In the genomic region with DNA sequence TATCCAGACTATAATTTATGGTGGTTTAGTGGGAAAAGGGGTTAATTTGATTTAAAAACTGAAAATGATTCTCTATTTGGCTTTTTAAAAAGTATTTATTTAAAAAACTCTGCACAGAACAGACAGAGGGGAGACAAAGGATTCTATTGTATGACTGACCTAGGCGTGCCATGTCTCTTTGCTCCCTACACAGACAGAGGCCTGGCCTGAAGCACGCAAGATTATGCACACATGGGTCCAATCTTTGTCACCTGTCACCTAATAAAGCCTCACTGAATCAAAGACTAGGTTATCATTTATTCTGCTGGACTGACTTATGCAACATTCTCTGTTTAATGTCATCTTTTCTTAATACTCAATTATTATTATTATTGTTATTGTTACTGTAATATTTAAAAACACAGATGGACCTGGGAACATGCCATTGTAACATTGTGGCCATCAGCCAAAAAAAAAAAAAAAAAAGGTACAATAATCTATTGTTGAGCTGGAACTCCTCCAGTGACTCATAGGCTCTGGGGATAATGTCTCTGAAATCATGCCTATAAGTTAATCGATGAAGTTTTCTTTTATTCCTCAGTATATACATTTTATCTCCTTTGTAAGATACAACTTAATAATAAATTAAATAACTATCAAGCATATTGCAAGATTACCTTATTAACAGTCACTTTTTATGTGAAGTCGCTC, we compare ENCODE assay signal across 10 cellular contexts.
DNase-seq lines count a peak whose midpoint lies in the region; ATAC-seq and TF ChIP-seq lines count a peak whose summit lies in the region.
"Had no signal": no experiment of that assay in that cellular context is flagged by ENCODE, and none has a peak within 500 bp of the region (broad histone marks: within the 10 kb centered on the region; RNA-seq: fewer than 3 reads in every experiment).

No MANE protein-coding gene starts in this region.

- H3K9me3 Mint-ChIP-seq in CD8-positive, alpha-beta T cell, result no peaks in the 10 kb centered on the region
- no peaks in the 10 kb centered on the region for H3K9me3 Mint-ChIP-seq in activated T-helper 17 cell treated with anti-CD3 and anti-CD28 coated beads, Interleukin-2, amount 50 U/mL, for 72 hours

- intact Hi-C loops in CD8-positive, alpha-beta T cell (cut with DNase I, micrococcal nuclease), result loop anchor here (1.0 to 5.0 kb wide), 6 partner anchors 7 to 110 kb away; a partner anchor contains a TSS
- intact Hi-C loops in left colon (cut with DNase I, micrococcal nuclease), result no loop called here

- H3K4me1 ChIP-seq in CD8-positive, alpha-beta T cell (ENCODE audit: insufficient read depth, low read length), result peaks cover 60% of the 10 kb centered on the region
- H3K4me1 ChIP-seq in Karpas-422 (ENCODE audit: low read length), result no peaks in the 10 kb centered on the region

- no peak for TF ChIP-seq CTCF in CD8-positive, alpha-beta T cell (IDR thresholded peaks at IDR 0.05)
- no peak for TF ChIP-seq CTCF in HFF-Myc (IDR thresholded peaks at IDR 0.05; ENCODE audit: low read depth, low read length, missing control alignments)

- ATAC-seq in CD8-positive, alpha-beta T cell, result no peak
- no peak for ATAC-seq in activated T-helper 17 cell treated with anti-CD3 and anti-CD28 coated beads, Interleukin-2, amount 50 U/mL, for 72 hours (replicated peaks)
- ATAC-seq in left colon (peak; percentile 42), GM21526 (IDR thresholded peaks at IDR 0.05; ENCODE audit: low FRiP score, unreplicated experiment) (no peak)

- no peak overlapping the region for H3K27ac ChIP-seq in CD8-positive, alpha-beta T cell (ENCODE audit: low read depth, low read length)
- no peak overlapping the region for H3K27ac ChIP-seq in Karpas-422 (ENCODE audit: low read length)
- H3K27ac ChIP-seq: suprapubic skin had no signal

- POLR2A ChIA-PET in CD8-positive, alpha-beta T cell (lab: Charles Lee), result interaction anchor here (0.8 to 1.9 kb wide), 6 partner anchors 16 to 107 kb away, joined by 3 to 9 read pairs (median 4); no protein-coding TSS in a partner anchor

- H3K36me3 Mint-ChIP-seq in CD8-positive, alpha-beta T cell, result peaks cover 2% of the 10 kb centered on the region
- no peaks in the 10 kb centered on the region for H3K36me3 Mint-ChIP-seq in activated T-helper 17 cell treated with anti-CD3 and anti-CD28 coated beads, Interleukin-2, amount 50 U/mL, for 72 hours (ENCODE audit: low read depth)

- peak overlapping the region; percentile 99 for H3K27ac Mint-ChIP-seq in CD8-positive, alpha-beta T cell
- peak overlapping the region; percentile 89 for H3K27ac Mint-ChIP-seq in activated T-helper 17 cell treated with anti-CD3 and anti-CD28 coated beads, Interleukin-2, amount 50 U/mL, for 72 hours

- no peak overlapping the region for H3K9ac ChIP-seq in Karpas-422 (ENCODE audit: low read length)

- no peaks in the 10 kb centered on the region for H3K36me3 ChIP-seq in CD8-positive, alpha-beta T cell (ENCODE audit: insufficient read depth, low read length)
- no peaks in the 10 kb centered on the region for H3K36me3 ChIP-seq in Karpas-422 (ENCODE audit: insufficient read depth, low read length)
- H3K36me3 ChIP-seq: suprapubic skin had no signal

- no peak overlapping the region for H2AFZ ChIP-seq in Karpas-422 (ENCODE audit: low read length)

- H3K27me3 ChIP-seq in CD8-positive, alpha-beta T cell (ENCODE audit: insufficient read depth, low read length), result no peaks in the 10 kb centered on the region
- no peaks in the 10 kb centered on the region for H3K27me3 ChIP-seq in Karpas-422 (ENCODE audit: low read length)

- CTCF ChIA-PET in CD8-positive, alpha-beta T cell (lab: Charles Lee), result interaction anchor here (0.7 to 4.8 kb wide), 5 partner anchors 9 to 114 kb away, joined by 3 to 18 read pairs (median 3); no protein-coding TSS in a partner anchor

- peaks cover 34% of the 10 kb centered on the region for H4K20me1 ChIP-seq in Karpas-422 (ENCODE audit: insufficient read depth, low read depth, low read length)

- 0 out of 2 replicates have a peak, but pooled peaks cover 4% of the 10 kb centered on the region for H3K79me2 ChIP-seq in Karpas-422 (ENCODE audit: low read length)

- no peak overlapping the region for H3K4me2 ChIP-seq in Karpas-422 (ENCODE audit: low read depth, low read length, poor library complexity, severe bottlenecking)

- peaks cover 94% of the 10 kb centered on the region for H3K4me1 Mint-ChIP-seq in CD8-positive, alpha-beta T cell (ENCODE audit: low read depth)
- peaks cover 65% of the 10 kb centered on the region for H3K4me1 Mint-ChIP-seq in activated T-helper 17 cell treated with anti-CD3 and anti-CD28 coated beads, Interleukin-2, amount 50 U/mL, for 72 hours

- H3K4me3 ChIP-seq in CD8-positive, alpha-beta T cell (ENCODE audit: low read depth, low read length), result no peak overlapping the region
- H3K4me3 ChIP-seq in HFF-Myc (replicated peaks; ENCODE audit: low read depth, low read length), result peak overlapping the region; percentile 24
- no peak overlapping the region for H3K4me3 ChIP-seq in Karpas-422 (ENCODE audit: low read length)
- H3K4me3 ChIP-seq: suprapubic skin had no signal

- no peaks in the 10 kb centered on the region for H3K9me3 ChIP-seq in CD8-positive, alpha-beta T cell (ENCODE audit: low read length)
- no peaks in the 10 kb centered on the region for H3K9me3 ChIP-seq in Karpas-422 (ENCODE audit: low read length)
- H3K9me3 ChIP-seq: suprapubic skin had no signal

- H3K9me2 ChIP-seq in Karpas-422 (replicated peaks; ENCODE audit: insufficient read depth, low read length), result no peaks in the 10 kb centered on the region

- H3K27me3 Mint-ChIP-seq in CD8-positive, alpha-beta T cell (ENCODE audit: low read depth), result no peaks in the 10 kb centered on the region
- no peaks in the 10 kb centered on the region for H3K27me3 Mint-ChIP-seq in activated T-helper 17 cell treated with anti-CD3 and anti-CD28 coated beads, Interleukin-2, amount 50 U/mL, for 72 hours

- no peak for DNase-seq in CD8-positive, alpha-beta T cell
- DNase-seq in HFF-Myc (ENCODE audit: extremely low read depth, low read depth) (no peak), left colon (no peak), Karpas-422 (no peak), NCI-H69 (lab: John Stamatoyannopoulos, UW) (no peak)
- DNase-seq in stimulated activated CD8-positive, alpha-beta memory T cell treated with anti-CD3 and anti-CD28 coated beads, Interleukin-4, amount 100 ng/mL, for 48 hours, result no peak
- DNase-seq: NCI-H187 treated with DMSO at 0.1 percent for 48 hours had no signal

- H3K4me3 Mint-ChIP-seq in CD8-positive, alpha-beta T cell, result peak overlapping the region; percentile 66
- peak overlapping the region; percentile 83 for H3K4me3 Mint-ChIP-seq in activated T-helper 17 cell treated with anti-CD3 and anti-CD28 coated beads, Interleukin-2, amount 50 U/mL, for 72 hours

Comparison
In these comparisons a context has a peak if more than half of its experiments do, and no peak if none do; other contexts are left out.
1. intact Hi-C loops: an anchor here in CD8-positive, alpha-beta T cell (1.0 to 5.0 kb wide); none called in left colon.